In the genomic region with DNA sequence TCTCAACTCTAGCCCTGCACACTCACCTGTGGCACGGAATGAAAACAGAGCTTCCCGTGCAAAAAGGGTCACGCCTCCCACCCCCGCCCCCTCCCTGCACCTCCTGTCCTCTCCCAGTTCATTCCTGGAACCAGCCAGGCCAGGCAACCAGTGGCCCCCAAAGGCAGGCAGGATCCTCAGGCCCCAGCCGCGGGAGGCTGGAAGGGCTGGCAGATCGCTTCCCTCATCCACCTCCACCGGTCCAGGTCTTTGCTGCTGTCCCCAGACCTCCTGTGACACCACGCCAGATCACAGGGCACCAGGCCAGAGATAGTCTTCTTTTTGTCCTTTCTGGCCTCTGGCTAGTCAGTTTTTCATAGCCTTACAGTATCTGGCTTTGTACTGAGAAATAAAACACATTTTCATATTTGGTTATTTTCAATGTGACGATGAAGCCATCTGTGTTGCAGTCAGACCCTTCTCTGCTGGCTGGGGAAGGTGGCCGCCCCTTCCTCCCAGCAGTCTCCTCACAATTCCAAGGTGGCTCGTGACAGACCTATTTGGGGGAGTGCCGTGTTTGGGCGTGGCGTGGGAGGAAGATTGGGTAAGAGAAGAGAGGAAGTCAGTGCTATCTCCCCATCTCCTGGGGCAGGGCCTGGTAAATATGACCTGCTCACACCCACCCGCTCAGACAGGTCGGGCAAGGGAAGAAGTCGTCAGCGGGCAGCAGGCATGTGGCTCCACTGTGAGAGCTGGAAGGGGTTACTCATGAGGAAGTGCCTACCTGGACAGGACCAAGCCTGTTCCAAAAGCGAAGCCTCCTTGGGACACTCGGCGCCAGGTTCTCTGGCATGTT, we compare ENCODE assay signal across 8 cellular contexts. TPM values are rescaled to one million over a fixed set of nuclear protein-coding genes. Genes with fewer than 3 reads are reported as not detected.
DNase-seq lines count a peak whose midpoint lies in the region; ATAC-seq and TF ChIP-seq lines count a peak whose summit lies in the region.

No MANE protein-coding gene starts in this region.

- ATAC-seq in HG02759 (IDR thresholded peaks at IDR 0.05; ENCODE audit: unreplicated experiment), result no peak

- intact Hi-C loops in PC-9 (cut with micrococcal nuclease; ENCODE audit: unreplicated experiment), result loop anchor here (1.0 to 10.0 kb wide), 6 partner anchors 9 to 358 kb away; a partner anchor contains a TSS

- peak overlapping the region in 7 of 11 experiments; percentile 18 to 55 (median 33); a peak in 9 of 22 replicates for H3K27ac ChIP-seq in BLaER1 treated with 17β-estradiol and CSF1 and Interleukin-3, amounts not matched to agents 10 nM and 100 nM
- H3K27ac ChIP-seq in PC-9, result peak overlapping the region; percentile 87

- H3K9ac ChIP-seq in BLaER1 treated with 17β-estradiol and CSF1 and Interleukin-3, amounts not matched to agents 10 nM and 100 nM, result peak overlapping the region in 8 of 11 experiments; percentile 5 to 35 (median 24); a peak in 8 of 22 replicates

- H3K36me3 Mint-ChIP-seq in mesothelial cell of epicardium, result peaks cover 1% of the 10 kb centered on the region

- peaks cover 22 to 71% (median 45%) of the 10 kb centered on the region in 10 experiments for H3K4me1 ChIP-seq in BLaER1 treated with 17β-estradiol and CSF1 and Interleukin-3, amounts not matched to agents 10 nM and 100 nM
- peaks cover 56% of the 10 kb centered on the region for H3K4me1 ChIP-seq in PC-9 (replicated peaks; ENCODE audit: insufficient read depth)

- H4K20me1 ChIP-seq in BLaER1 treated with 17β-estradiol and CSF1 and Interleukin-3, amounts not matched to agents 10 nM and 100 nM, result peaks cover 0 to 54% (median 9%) of the 10 kb centered on the region in 11 experiments; a peak in 10 of 22 replicates
- H4K20me1 ChIP-seq in PC-9 (ENCODE audit: insufficient read depth), result no peaks in the 10 kb centered on the region

- no peaks in the 10 kb centered on the region for H3K9me2 ChIP-seq in PC-9 (ENCODE audit: insufficient read depth)

- H3K4me2 ChIP-seq in BLaER1 treated with 17β-estradiol and CSF1 and Interleukin-3, amounts not matched to agents 10 nM and 100 nM, result peak overlapping the region in 10 of 11 experiments; percentile 22 to 87 (median 60); a peak in 18 of 22 replicates
- peak overlapping the region; percentile 78 for H3K4me2 ChIP-seq in PC-9

- peaks cover 8% of the 10 kb centered on the region for H3K4me1 Mint-ChIP-seq in mesothelial cell of epicardium

- H3K9me3 Mint-ChIP-seq in mesothelial cell of epicardium, result no peaks in the 10 kb centered on the region

- peak; percentile 97 to 99 for DNase-seq in PC-9
- DNase-seq in activated T-helper 9 cell treated with anti-CD3 and anti-CD28 coated beads, Interleukin-2, amount 50 U/mL, for 16 hours (ENCODE audit: low read depth), result peak; percentile 33
- no peak for DNase-seq in mesothelial cell of epicardium (ENCODE audit: low spot score in 2 of 2, unreplicated experiment in 2 of 2)
- DNase-seq in hippocampal formation (lab: John Stamatoyannopoulos, UW), result no peak
- no peak for DNase-seq in kidney glomerular epithelial cell (lab: John Stamatoyannopoulos, UW)
- no peak for DNase-seq in HK-2 (ENCODE audit: unreplicated experiment)

- no peaks in the 10 kb centered on the region for H3K9me3 ChIP-seq in BLaER1 treated with 17β-estradiol and CSF1 and Interleukin-3, amounts not matched to agents 10 nM and 100 nM (replicated peaks in 1 of 11)
- no peaks in the 10 kb centered on the region for H3K9me3 ChIP-seq in PC-9 (ENCODE audit: insufficient read depth, low read depth)

- BruUV-seq in PC-9 (replicated peaks; lab: Mats Ljungman, UMichigan), result no TSS peak

- peaks cover 44 to 63% (median 46%) of the 10 kb centered on the region in 11 experiments for H3K36me3 ChIP-seq in BLaER1 treated with 17β-estradiol and CSF1 and Interleukin-3, amounts not matched to agents 10 nM and 100 nM
- 0 out of 2 replicates have a peak, but pooled peaks cover 5% of the 10 kb centered on the region for H3K36me3 ChIP-seq in PC-9 (ENCODE audit: low read depth)

- CTCF ChIA-PET in PC-9 (lab: Charles Lee), result interaction anchor here (0.6 kb wide), 1 partner anchor 846 kb away, joined by 10 read pairs; no protein-coding TSS in a partner anchor

- H3F3A ChIP-seq in PC-9 (ENCODE audit: insufficient read depth, low read depth), result peaks cover 67% of the 10 kb centered on the region

- no peaks in the 10 kb centered on the region for H3K27me3 ChIP-seq in BLaER1 treated with 17β-estradiol and CSF1 and Interleukin-3, amounts not matched to agents 10 nM and 100 nM
- H3K27me3 ChIP-seq in PC-9 (ENCODE audit: insufficient read depth, low read depth), result no peaks in the 10 kb centered on the region

- peak overlapping the region; percentile 66 for H3K27ac Mint-ChIP-seq in mesothelial cell of epicardium

- H2AFZ ChIP-seq in PC-9, result peak overlapping the region; percentile 18; the same call in 1 of the 2 replicates

- no peaks in the 10 kb centered on the region for H3K27me3 Mint-ChIP-seq in mesothelial cell of epicardium (ENCODE audit: low read depth)

- TF ChIP-seq CTCF in PC-9 (conservative IDR thresholded peaks at IDR 0.05), result no peak
- TF ChIP-seq CTCF in mesothelial cell of epicardium (IDR thresholded peaks at IDR 0.05; ENCODE audit: unreplicated experiment), result no peak

- H3K4me3 Mint-ChIP-seq in mesothelial cell of epicardium, result no peak overlapping the region

- H3K79me2 ChIP-seq in PC-9 (ENCODE audit: low read depth), result no peaks in the 10 kb centered on the region

- no peak overlapping the region for H3K4me3 ChIP-seq in BLaER1 treated with 17β-estradiol and CSF1 and Interleukin-3, amounts not matched to agents 10 nM and 100 nM
- H3K4me3 ChIP-seq in PC-9, result peak overlapping the region; percentile 23; the same call in 1 of the 2 replicates

- POLR2A ChIA-PET in PC-9 (lab: Charles Lee; ENCODE audit: unreplicated experiment), result interaction anchor here (0.5 to 0.6 kb wide), 7 partner anchors 9 to 596 kb away, joined by 3 to 7 read pairs (median 3); a partner anchor contains a TSS

RNA-seq across cellular contexts. Expression of a gene that starts 9.1 kb away (rescaled TPM):
- total RNA-seq in PC-9 (2021), result 97.8 and 124 TPM in 2 replicates
- 50.4 to 59.0 TPM (median 55.4 TPM) in 3 replicates for total RNA-seq in mesothelial cell of epicardium

RNA-seq across cellular contexts. Expression of a gene that starts 23.3 kb away (rescaled TPM):
- total RNA-seq in PC-9 (2021), result 79.6 and 93.2 TPM in 2 replicates
- 71.3 to 78.5 TPM (median 76.5 TPM) in 3 replicates for total RNA-seq in mesothelial cell of epicardium

RNA-seq across cellular contexts. Expression of a gene that starts 40.9 kb away (rescaled TPM):
- 67.1 and 83.7 TPM in 2 replicates for total RNA-seq in PC-9 (2021)
- total RNA-seq in mesothelial cell of epicardium, result 32.0 to 37.9 TPM (median 32.2 TPM) in 3 replicates

RNA-seq across cellular contexts. Expression of a gene that starts 46.1 kb away (rescaled TPM):
- total RNA-seq in PC-9 (2021) (76.7 and 102 TPM in 2 replicates), mesothelial cell of epicardium (46.4 to 48.4 TPM (median 46.5 TPM) in 3 replicates)

Comparison
In these comparisons a context has a peak if more than half of its experiments do, and no peak if none do; other contexts are left out.
1. DNase-seq: peak in PC-9 (2 of 2) and activated T-helper 9 cell treated with anti-CD3 and anti-CD28 coated beads, Interleukin-2, amount 50 U/mL, for 16 hours (single experiment); none in mesothelial cell of epicardium (0 of 2), hippocampal formation (0 of 2), kidney glomerular epithelial cell (single experiment) and HK-2 (single experiment).